25 cellular contexts compared by ENCODE assay signal in genomic region chr10:48938990-48939536, GRCh38. TPM values are rescaled to one million over a fixed set of nuclear protein-coding genes. Genes with fewer than 3 reads are reported as not detected.
"Had no signal": no experiment of that assay in that cellular context is flagged by ENCODE, and none has a peak within 500 bp of the region (broad histone marks: within the 10 kb centered on the region; RNA-seq: fewer than 3 reads in every experiment).

No MANE protein-coding gene starts in this region.

- ATAC-seq: esophagus mucosa, heart left ventricle, left lobe of liver, mucosa of descending colon, natural killer cell, right cardiac atrium, upper lobe of right lung had no signal

- H3K9me3 ChIP-seq: colonic mucosa, heart left ventricle, mucosa of descending colon, ovary, tibial artery, upper lobe of right lung had no signal

- H3K27me3 ChIP-seq: colonic mucosa, heart left ventricle, ovary, tibial artery, upper lobe of right lung had no signal

- DNase-seq: colonic mucosa; effector CD8-positive, alpha-beta T cell; heart left ventricle; hypothalamus; mammary epithelial cell; mucosa of descending colon; natural killer cell; ovary; right cardiac atrium; small intestine; stimulated activated CD4-positive, alpha-beta T cell treated with anti-CD3 and anti-CD28 coated beads, Interleukin-12 subunit alpha, Interleukin-12 subunit beta, amount 100 ng/mL, for 4 hours; tibial artery; upper lobe of right lung had no signal

- H3K4me3 Mint-ChIP-seq: natural killer cell; neural crest cell; stimulated activated naive CD8-positive, alpha-beta T cell treated with anti-CD3 and anti-CD28 coated beads, Interleukin-15, Interleukin-2, amounts not matched to agents 100 ng/mL and 50 ng/mL, for 24 hours had no signal

- H3K9me3 Mint-ChIP-seq: natural killer cell; neural crest cell; stimulated activated naive CD8-positive, alpha-beta T cell treated with anti-CD3 and anti-CD28 coated beads, Interleukin-15, Interleukin-2, amounts not matched to agents 100 ng/mL and 50 ng/mL, for 24 hours had no signal

- H3K27ac Mint-ChIP-seq: natural killer cell; stimulated activated naive CD8-positive, alpha-beta T cell treated with anti-CD3 and anti-CD28 coated beads, Interleukin-15, Interleukin-2, amounts not matched to agents 100 ng/mL and 50 ng/mL, for 24 hours had no signal

- H3K36me3 ChIP-seq: colonic mucosa, heart left ventricle, ovary, tibial artery, upper lobe of right lung had no signal

- H3K4me1 Mint-ChIP-seq: natural killer cell had no signal

- H3K4me1 ChIP-seq: colonic mucosa, heart left ventricle, tibial artery, upper lobe of right lung had no signal

- H3K27ac ChIP-seq: colonic mucosa, heart left ventricle, ovary, tibial artery, upper lobe of right lung had no signal

- H3K27me3 Mint-ChIP-seq: stimulated activated naive CD8-positive, alpha-beta T cell treated with anti-CD3 and anti-CD28 coated beads, Interleukin-15, Interleukin-2, amounts not matched to agents 100 ng/mL and 50 ng/mL, for 24 hours had no signal

- H3K4me3 ChIP-seq: colonic mucosa, heart left ventricle, mucosa of descending colon, ovary, tibial artery, upper lobe of right lung had no signal

- H3K36me3 Mint-ChIP-seq: natural killer cell had no signal

RNA-seq across cellular contexts. Expression of gene LRRC18, which starts 0.6 kb away (rescaled TPM):
- total RNA-seq: cerebellum, colonic mucosa, dermis microvascular lymphatic vessel endothelial cell, esophagus mucosa, frontal cortex, glomerular endothelial cell, heart left ventricle, left lobe of liver, lower leg skin, mammary epithelial cell, mucosa of descending colon, natural killer cell, neural crest cell, posterior vena cava, right cardiac atrium, temporal lobe had no signal
- polyA plus RNA-seq: fibroblast of lung, heart left ventricle, mammary epithelial cell, right cardiac atrium had no signal
